In the genomic region with DNA sequence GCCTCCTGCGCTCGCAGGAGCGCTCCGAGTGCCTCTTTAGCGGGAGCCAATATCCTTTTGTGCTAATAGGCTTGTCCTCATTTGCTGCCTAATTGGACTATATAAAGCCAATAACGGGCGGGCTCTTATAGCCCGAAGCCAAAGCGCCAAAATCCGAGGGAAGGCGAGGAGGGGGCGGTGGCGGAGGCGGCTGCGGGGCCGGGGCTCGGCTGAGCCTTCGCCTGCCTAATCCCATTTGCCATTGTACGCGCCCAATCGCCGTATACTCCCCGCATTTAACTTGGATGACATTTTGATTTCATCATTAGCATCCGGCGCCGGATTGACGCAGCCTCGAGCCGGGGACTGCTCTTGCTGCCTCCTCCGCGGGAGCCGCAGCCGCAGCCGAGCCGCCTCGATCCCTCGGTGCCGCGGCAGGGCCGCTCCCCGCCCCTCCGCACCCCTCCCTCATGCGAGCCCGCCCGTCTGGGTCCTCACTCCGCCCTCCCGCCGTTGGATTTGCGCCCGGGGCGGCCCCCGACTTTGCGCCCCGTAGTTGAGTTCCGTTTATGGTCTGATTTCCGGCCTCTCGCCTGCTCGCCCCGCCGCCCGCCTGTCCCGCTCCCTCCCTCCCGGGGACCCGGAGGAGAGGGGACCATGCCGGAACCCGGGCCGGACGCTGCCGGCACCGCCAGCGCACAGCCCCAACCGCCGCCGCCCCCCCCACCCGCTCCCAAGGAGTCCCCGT, we compare ENCODE assay signal across 8 cellular contexts. TPM values are rescaled to one million over a fixed set of nuclear protein-coding genes. Genes with fewer than 3 reads are reported as not detected.
DNase-seq lines count a peak whose midpoint lies in the region; ATAC-seq lines count a peak whose summit lies in the region.

Gene HMX3, plus strand, starts transcription at position 556 of the 727 bp plus-strand sequence. Its CDS starts 81 bp downstream, at position 637.

- no peak within 1 kb of the TSS for H3K27ac ChIP-seq in right cardiac atrium (ENCODE audit: low read length)
- no peak within 1 kb of the TSS for H3K27ac ChIP-seq in stomach smooth muscle (ENCODE audit: low read length)
- H3K27ac ChIP-seq in aorta (ENCODE audit: low read depth in 1 of 2, low read length in 2 of 2): no peak within 1 kb of the TSS

- H3K4me1 ChIP-seq in right cardiac atrium (ENCODE audit: control insufficient read depth, insufficient read depth, low read length) (peaks cover 6% of the 10 kb centered on the region), stomach smooth muscle (ENCODE audit: control insufficient read depth, insufficient read depth, low read length) (peaks cover 45% of the 10 kb centered on the region), aorta (ENCODE audit: control insufficient read depth in 1 of 2, insufficient read depth in 2 of 2, low read length in 2 of 2) (no peaks in the 10 kb centered on the region)

- H3K27me3 Mint-ChIP-seq in IgD-negative memory B cell: peaks cover 72% of the 10 kb centered on the region

- no peaks in the 10 kb centered on the region for H3K36me3 Mint-ChIP-seq in IgD-negative memory B cell

- DNase-seq in EL (peak; percentile 43), right cardiac atrium (peak in 2 of 3 donors; percentile 52 to 53), aorta (no peak), putamen (ENCODE audit: low spot score) (no peak)
- peak; percentile 68 for DNase-seq in activated CD4-positive, alpha-beta T cell treated with anti-CD3 and anti-CD28 coated beads for 48 hours

- ATAC-seq in right cardiac atrium (peak in 1 of 2 donors; percentile 22), GM21717 (IDR thresholded peaks at IDR 0.05; ENCODE audit: unreplicated experiment) (no peak), aorta (ENCODE audit: low FRiP score) (no peak)

- H3K36me3 ChIP-seq in stomach smooth muscle (ENCODE audit: control insufficient read depth in 2 of 2, insufficient read depth in 2 of 2, low read length in 2 of 2) (no peaks in the 10 kb centered on the region), aorta (ENCODE audit: control insufficient read depth in 1 of 2, insufficient read depth in 2 of 2, low read length in 1 of 2) (no peaks in the 10 kb centered on the region)

- intact Hi-C loops in right cardiac atrium (cut with DNase I) (loop anchor here in 1 of 4 donors (10.0 kb wide), 2 partner anchors 239 to 419 kb away; no protein-coding TSS in a partner anchor), aorta (cut with DNase I) (loop anchor here in 1 of 2 donors (10.0 kb wide), 1 partner anchor 249 kb away; no protein-coding TSS in a partner anchor)

- peak within 1 kb of the TSS; percentile 21 to 88 (median 78) for H3K4me3 Mint-ChIP-seq in IgD-negative memory B cell

- peaks cover 0 to 7% (median 0%) of the 10 kb centered on the region in 3 donors for H3K9me3 Mint-ChIP-seq in IgD-negative memory B cell

- H3K27ac Mint-ChIP-seq in IgD-negative memory B cell: peak within 1 kb of the TSS; percentile 81 to 92 (median 91)

- H3K9ac ChIP-seq in stomach smooth muscle (ENCODE audit: low read length in 2 of 2): no peak within 1 kb of the TSS

- H3K9me3 ChIP-seq in right cardiac atrium (ENCODE audit: control insufficient read depth, low read length) (no peaks in the 10 kb centered on the region), stomach smooth muscle (ENCODE audit: control insufficient read depth in 2 of 2, low read length in 2 of 2) (no peaks in the 10 kb centered on the region), aorta (ENCODE audit: control insufficient read depth, low read length) (no peaks in the 10 kb centered on the region)

- H3K4me3 ChIP-seq in right cardiac atrium (ENCODE audit: low read length) (peak within 1 kb of the TSS; percentile 23), stomach smooth muscle (ENCODE audit: low read length in 2 of 2) (peak within 1 kb of the TSS; percentile 31 to 61), aorta (ENCODE audit: low read length in 2 of 2) (peak within 1 kb of the TSS in 1 of 2 donors; percentile 15)

- under 1% methylated on average over 76 of the region's 76 CpGs for WGBS in right cardiac atrium
- 1 to 2% methylated on average over 58 to 76 of the region's 76 CpGs for WGBS in aorta, 2 donors

- peaks cover 11 to 19% (median 19%) of the 10 kb centered on the region in 3 donors for H3K4me1 Mint-ChIP-seq in IgD-negative memory B cell

- no peaks in the 10 kb centered on the region for H3K27me3 ChIP-seq in right cardiac atrium (ENCODE audit: control insufficient read depth, insufficient read depth)
- H3K27me3 ChIP-seq in stomach smooth muscle (ENCODE audit: control insufficient read depth in 1 of 2, insufficient read depth in 2 of 2, low read length in 2 of 2): peaks cover 76 to 95% of the 10 kb centered on the region in 2 donors
- no peaks in the 10 kb centered on the region for H3K27me3 ChIP-seq in aorta (ENCODE audit: control insufficient read depth in 1 of 2, insufficient read depth in 2 of 2, low read length in 1 of 2)

RNA-seq across cellular contexts. Expression of gene HMX3, which starts in this region (rescaled TPM):
- polyA plus RNA-seq in IgD-negative memory B cell (not detected), right cardiac atrium (not detected), aorta (not detected)
- total RNA-seq in right cardiac atrium (not detected), aorta (not detected)

Comparison
In these comparisons a context has a peak if more than half of its experiments do, and no peak if none do; other contexts are left out.
1. Peak in DNase-seq and H3K4me3 ChIP-seq in right cardiac atrium; RNA of the gene not detected or under 1 TPM.
2. DNase-seq: peak in EL (single experiment) and activated CD4-positive, alpha-beta T cell treated with anti-CD3 and anti-CD28 coated beads for 48 hours (single experiment); none in aorta (0 of 2) and putamen (single experiment).